7 cellular contexts compared by ENCODE assay signal in genomic region chr12:68609955-68610434, GRCh38. TPM values are rescaled to one million over a fixed set of nuclear protein-coding genes. Genes with fewer than 3 reads are reported as not detected.
DNase-seq lines count a peak whose midpoint lies in the region; ATAC-seq, FAIRE-seq and TF ChIP-seq lines count a peak whose summit lies in the region.

No MANE protein-coding gene starts in this region.

- peaks cover 38% of the 10 kb centered on the region for H3K4me1 ChIP-seq in PC-3 (ENCODE audit: insufficient read depth, low read length)
- peaks cover 28% of the 10 kb centered on the region for H3K4me1 ChIP-seq in mucosa of descending colon (ENCODE audit: low read depth)

- H3K36me3 ChIP-seq in PC-3 (ENCODE audit: low read depth, low read length) (peaks cover 4% of the 10 kb centered on the region; the same call in 1 of the 2 replicates), mucosa of descending colon (ENCODE audit: low read depth) (no peaks in the 10 kb centered on the region)

- no peak for TF ChIP-seq POLR2A in H54 (IDR thresholded peaks at IDR 0.05; ENCODE audit: low read depth, low read length)

- peak; percentile 53 for FAIRE-seq in H54 (lab: Jason Lieb, UNC)

- H3K9me2 ChIP-seq in PC-3 (replicated peaks; ENCODE audit: low read length): no peaks in the 10 kb centered on the region

- TF ChIP-seq CTCF in PC-3 (conservative IDR thresholded peaks at IDR 0.05; ENCODE audit: low read depth, low read length) (no peak), coronary artery (IDR thresholded peaks at IDR 0.05) (no peak), mucosa of descending colon (IDR thresholded peaks at IDR 0.05) (no peak)

- peak overlapping the region; percentile 85 for H2AFZ ChIP-seq in PC-3 (ENCODE audit: low read length)

- H4K20me1 ChIP-seq in PC-3 (ENCODE audit: low read length): peaks cover 35% of the 10 kb centered on the region

- H3K9me3 ChIP-seq in PC-3 (ENCODE audit: low read length) (no peaks in the 10 kb centered on the region), mucosa of descending colon (no peaks in the 10 kb centered on the region)

- peak overlapping the region; percentile 48 for H3K27ac ChIP-seq in PC-3 (ENCODE audit: low read length)
- peak overlapping the region; percentile 90 to 99 for H3K27ac ChIP-seq in coronary artery

- DNase-seq in H54 (ENCODE audit: insufficient read length, low spot score) (peak; percentile 18), PC-3 (peak; percentile 53), coronary artery (ENCODE audit: low spot score) (no peak), mucosa of descending colon (peak in 1 of 3 donors; percentile 43), HuH-7 (ENCODE audit: low spot score) (no peak), NCI-H1930 (lab: John Stamatoyannopoulos, UW) (no peak)

- H3K9ac ChIP-seq in PC-3 (ENCODE audit: low read length): peak overlapping the region; percentile 69

- peak overlapping the region; percentile 74 for H3K4me3 ChIP-seq in PC-3 (ENCODE audit: low read length)
- H3K4me3 ChIP-seq in coronary artery: peak overlapping the region; percentile 89
- H3K4me3 ChIP-seq in mucosa of descending colon: peak overlapping the region; percentile 31

- BruUV-seq in PC-3 (replicated peaks; lab: Mats Ljungman, UMichigan): TSS peak; percentile 93

- H3K4me2 ChIP-seq in PC-3 (ENCODE audit: low read length): peak overlapping the region; percentile 91

- H3K79me2 ChIP-seq in PC-3 (ENCODE audit: low read length): peaks cover 38% of the 10 kb centered on the region

- CTCF ChIA-PET in PC-3 (lab: Charles Lee): interaction anchor here (0.5 kb wide), 1 partner anchor 119 kb away, joined by 10 read pairs; no protein-coding TSS in a partner anchor

- no peaks in the 10 kb centered on the region for H3K27me3 ChIP-seq in PC-3 (ENCODE audit: low read length)

- intact Hi-C loops in PC-3 (cut with micrococcal nuclease): loop anchor here (1.0 to 5.0 kb wide), 5 partner anchors 25 to 277 kb away; partner anchors contain the start of genes MDM1, MDM2 and NUP107
- intact Hi-C loops in mucosa of descending colon (cut with DNase I, micrococcal nuclease): no loop called here

- ATAC-seq in PC-3 (no peak), mucosa of descending colon (no peak), GM18517 (IDR thresholded peaks at IDR 0.05; ENCODE audit: unreplicated experiment) (no peak)

- POLR2A ChIA-PET in PC-3 (lab: Charles Lee; ENCODE audit: unreplicated experiment): interaction anchor here (0.6 to 1.9 kb wide), 4 partner anchors 16 to 174 kb away, joined by 3 to 12 read pairs (median 4); no protein-coding TSS in a partner anchor

- no peaks in the 10 kb centered on the region for H3F3A ChIP-seq in PC-3 (ENCODE audit: low read length, unreplicated experiment)

RNA-seq across cellular contexts. Expression of gene RAP1B, which starts 0.7 kb away (rescaled TPM):
- total RNA-seq in PC-3 (2014; rRNA removed) (98.0 and 103 TPM in 2 replicates), mucosa of descending colon (100 to 1,000 TPM; 158 to 182 (median 168) TPM)

Comparison
In these comparisons a context has a peak if more than half of its experiments do, and no peak if none do; other contexts are left out.
1. DNase-seq: peak in H54 (single experiment) and PC-3 (single experiment); none in coronary artery (single experiment), HuH-7 (single experiment) and NCI-H1930 (0 of 2).
2. H3K4me3 ChIP-seq: peak in every context shown above with its lines; median percentile 89 in coronary artery; 74 in PC-3; 31 in mucosa of descending colon.